21 cellular contexts compared by ENCODE assay signal in the genomic region with DNA sequence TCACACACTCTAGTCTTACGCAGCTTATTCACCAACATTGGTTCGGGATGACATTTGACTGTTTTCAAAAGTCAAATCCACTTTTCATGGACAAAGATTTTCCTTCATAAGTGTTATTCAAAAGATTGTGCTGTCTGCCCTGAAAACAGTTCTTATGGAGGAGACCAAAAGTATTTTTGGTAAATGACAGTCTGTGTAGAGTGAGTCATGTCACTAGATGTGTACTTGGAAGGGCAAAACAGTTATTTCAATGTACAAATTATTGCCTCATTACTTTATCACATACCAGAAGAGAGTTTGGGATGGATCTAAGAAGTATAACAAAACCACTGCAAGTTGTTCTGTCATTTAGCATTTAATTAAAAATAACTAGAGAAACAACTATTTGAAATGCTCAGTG.
"Had no signal": no experiment of that assay in that cellular context is flagged by ENCODE, and none has a peak within 500 bp of the region (broad histone marks: within the 10 kb centered on the region; RNA-seq: fewer than 3 reads in every experiment).

No MANE protein-coding gene starts in this region.

- H3K4me3 ChIP-seq: colonic mucosa, lung, ovary, skin epidermis, transverse colon had no signal

- H3K9me3 ChIP-seq: colonic mucosa, ovary, transverse colon had no signal

- H3K27ac ChIP-seq: colonic mucosa, ovary, skin epidermis, transverse colon, VCaP had no signal

- H3K27me3 ChIP-seq: colonic mucosa, ovary, transverse colon had no signal

- H3K4me1 ChIP-seq: colonic mucosa had no signal

- H3K36me3 ChIP-seq: colonic mucosa, ovary, transverse colon had no signal

- ATAC-seq: activated naive CD8-positive, alpha-beta T cell treated with anti-CD3 and anti-CD28 coated beads, Interleukin-2, amount 50 U/mL, for 24 hours; esophagus mucosa; stimulated activated naive B cell treated with anti-CD40 and anti-IgM and Interleukin-4, amounts not matched to agents 10 μg/mL and 1 μg/mL and 100 μg/mL, for 72 hours had no signal

- DNase-seq: activated CD4-positive, alpha-beta T cell treated with anti-CD3 and anti-CD28 coated beads for 1 hour; activated CD4-positive, alpha-beta T cell treated with anti-CD3 and anti-CD28 coated beads, Interleukin-2, amount 50 U/mL, for 4 hours; activated naive CD4-positive, alpha-beta T cell treated with anti-CD3 and anti-CD28 coated beads for 36 hours; activated naive CD8-positive, alpha-beta T cell treated with anti-CD3 and anti-CD28 coated beads, Interleukin-2, amount 50 U/mL, for 24 hours; caudate nucleus; colonic mucosa; foreskin fibroblast; head of caudate nucleus; left cardiac atrium; midbrain; naive B cell; ovary; retina; stimulated activated CD4-positive, alpha-beta T cell treated with anti-CD3 and anti-CD28 coated beads, Interleukin-15, amount 100 ng/mL, for 24 hours; stimulated activated CD4-positive, alpha-beta T cell treated with anti-CD3 and anti-CD28 coated beads, Interleukin-4, amount 100 ng/mL, for 1 hour; stimulated activated naive B cell treated with anti-CD40 and anti-IgM and Interleukin-4, amounts not matched to agents 10 μg/mL and 1 μg/mL and 100 μg/mL, for 72 hours; transverse colon had no signal
